Comparison of ENCODE assay signal across 8 cellular contexts in the genomic region with DNA sequence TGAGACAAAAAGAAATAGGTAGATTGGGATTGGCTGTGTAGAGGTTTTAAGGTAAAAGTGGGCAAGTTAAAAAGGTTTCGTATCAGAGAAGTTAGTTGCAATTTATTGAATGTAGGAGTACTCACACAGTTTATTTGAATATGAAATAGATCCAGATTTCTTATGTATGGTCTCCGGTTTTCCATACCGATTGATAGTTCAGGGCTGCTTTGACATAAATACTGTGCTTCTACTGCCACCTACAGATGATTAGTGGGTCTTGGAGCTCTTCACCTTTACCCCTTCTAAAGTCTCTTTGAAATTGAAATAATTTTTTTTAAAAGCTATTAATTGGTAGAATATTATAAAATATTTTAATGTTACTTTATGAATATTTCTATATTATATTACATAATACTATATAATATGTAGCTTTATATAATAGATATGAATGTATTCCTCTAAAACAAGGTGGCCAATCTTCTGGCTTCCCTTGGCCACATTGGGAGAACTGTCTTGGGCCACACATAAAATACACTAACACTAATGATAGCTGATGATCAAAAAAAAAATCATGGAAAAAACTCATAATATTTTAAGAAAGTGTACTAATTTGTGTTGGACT. TPM values are rescaled to one million over a fixed set of nuclear protein-coding genes. Genes with fewer than 3 reads are reported as not detected.
DNase-seq lines count a peak whose midpoint lies in the region; ATAC-seq, FAIRE-seq and TF ChIP-seq lines count a peak whose summit lies in the region.

No MANE protein-coding gene starts in this region.

- no peak overlapping the region for H3K27ac ChIP-seq in C4-2B

- peak overlapping the region; percentile 95 for H3K27ac Mint-ChIP-seq in activated naive CD8-positive, alpha-beta T cell
- peak overlapping the region; percentile 3 for H3K27ac Mint-ChIP-seq in stimulated activated naive B cell treated with anti-CD40 and anti-IgM and Interleukin-4, amounts not matched to agents 10 μg/mL and 1 μg/mL and 100 μg/mL, for 72 hours

- no peaks in the 10 kb centered on the region for H3K36me3 Mint-ChIP-seq in activated naive CD8-positive, alpha-beta T cell
- peaks cover 9 to 29% of the 10 kb centered on the region in 2 donors for H3K36me3 Mint-ChIP-seq in stimulated activated naive B cell treated with anti-CD40 and anti-IgM and Interleukin-4, amounts not matched to agents 10 μg/mL and 1 μg/mL and 100 μg/mL, for 72 hours

- no peak for DNase-seq in GM18507 (ENCODE audit: extremely low spot score, insufficient read length, low read depth)
- DNase-seq in NCI-H2029 (lab: John Stamatoyannopoulos, UW): peak; percentile 5
- no peak for DNase-seq in left ventricle myocardium superior
- DNase-seq in stimulated activated naive B cell treated with anti-CD40 and anti-IgM and Interleukin-4, amounts not matched to agents 10 μg/mL and 1 μg/mL and 100 μg/mL, for 72 hours: no peak
- DNase-seq in occipital lobe (lab: John Stamatoyannopoulos, UW): no peak

- intact Hi-C loops in left ventricle myocardium superior (cut with micrococcal nuclease): loop anchor here (2.0 kb wide), 1 partner anchor 89 kb away; no protein-coding TSS in a partner anchor

- H3K4me3 Mint-ChIP-seq in activated naive CD8-positive, alpha-beta T cell: peak overlapping the region; percentile 46
- H3K4me3 Mint-ChIP-seq in stimulated activated naive B cell treated with anti-CD40 and anti-IgM and Interleukin-4, amounts not matched to agents 10 μg/mL and 1 μg/mL and 100 μg/mL, for 72 hours: no peak overlapping the region

- peak; percentile 70 for TF ChIP-seq CTCF in C4-2B (conservative IDR thresholded peaks at IDR 0.05)

- peak; percentile 83 for FAIRE-seq in GM18507 (lab: Jason Lieb, UNC)

- H3K9me3 Mint-ChIP-seq in activated naive CD8-positive, alpha-beta T cell (ENCODE audit: low read depth): no peaks in the 10 kb centered on the region
- H3K9me3 Mint-ChIP-seq in stimulated activated naive B cell treated with anti-CD40 and anti-IgM and Interleukin-4, amounts not matched to agents 10 μg/mL and 1 μg/mL and 100 μg/mL, for 72 hours: no peaks in the 10 kb centered on the region

- ATAC-seq in left ventricle myocardium superior: peak; percentile 62
- peak; percentile 36 to 52 for ATAC-seq in stimulated activated naive B cell treated with anti-CD40 and anti-IgM and Interleukin-4, amounts not matched to agents 10 μg/mL and 1 μg/mL and 100 μg/mL, for 72 hours (replicated peaks)
- no peak for ATAC-seq in GM21390 (IDR thresholded peaks at IDR 0.05; ENCODE audit: unreplicated experiment)

- H3K27me3 Mint-ChIP-seq in activated naive CD8-positive, alpha-beta T cell: no peaks in the 10 kb centered on the region
- H3K27me3 Mint-ChIP-seq in stimulated activated naive B cell treated with anti-CD40 and anti-IgM and Interleukin-4, amounts not matched to agents 10 μg/mL and 1 μg/mL and 100 μg/mL, for 72 hours: no peaks in the 10 kb centered on the region

- peaks cover 69% of the 10 kb centered on the region for H3K4me1 Mint-ChIP-seq in activated naive CD8-positive, alpha-beta T cell (ENCODE audit: low read depth)
- H3K4me1 Mint-ChIP-seq in stimulated activated naive B cell treated with anti-CD40 and anti-IgM and Interleukin-4, amounts not matched to agents 10 μg/mL and 1 μg/mL and 100 μg/mL, for 72 hours: peaks cover 42 to 66% of the 10 kb centered on the region in 2 donors

RNA-seq across cellular contexts. Expression of a gene that starts 7.7 kb away (rescaled TPM):
- total RNA-seq in left ventricle myocardium superior (not detected), occipital lobe (not detected)

RNA-seq across cellular contexts. Expression of a gene that starts 41.3 kb away (rescaled TPM):
- total RNA-seq in left ventricle myocardium superior (2.6 TPM), occipital lobe (3.1 TPM)
